ENCODE assay signal across 8 cellular contexts in genomic region chr12:103929051-103929908, GRCh38. TPM values are rescaled to one million over a fixed set of nuclear protein-coding genes. Genes with fewer than 3 reads are reported as not detected.
DNase-seq lines count a peak whose midpoint lies in the region; ATAC-seq and TF ChIP-seq lines count a peak whose summit lies in the region.

No MANE protein-coding gene starts in this region.

- ATAC-seq in gastroesophageal sphincter, result peak; percentile 80

- TF ChIP-seq POLR2A in gastroesophageal sphincter (IDR thresholded peaks at IDR 0.05) (peak; percentile 36 to 67), stomach (IDR thresholded peaks at IDR 0.05) (peak in 1 of 4 donors; percentile 34)

- H3K27me3 ChIP-seq in gastroesophageal sphincter (no peaks in the 10 kb centered on the region), neuron (ENCODE audit: insufficient read depth, low read length) (no peaks in the 10 kb centered on the region), stomach (no peaks in the 10 kb centered on the region)

- intact Hi-C loops in stomach (cut with DNase I; ENCODE audit: low total_unique reads), result no loop called here

- WGBS in gastroesophageal sphincter (ENCODE audit: low coverage in 1 of 2), 2 donors, result 0% methylated on average over 4 to 12 of the region's 44 CpGs
- WGBS in stomach, 5 donors, result 1% methylated on average over 29 to 44 of the region's 44 CpGs

- peak overlapping the region; percentile 84 for H3K4me3 Mint-ChIP-seq in activated naive CD4-positive, alpha-beta T cell treated with anti-CD3 and anti-CD28 coated beads, Interleukin-2, amount 10 ng/mL, durations not matched to agents 7 days and 5 days

- H3K36me3 Mint-ChIP-seq in activated naive CD4-positive, alpha-beta T cell treated with anti-CD3 and anti-CD28 coated beads, Interleukin-2, amount 10 ng/mL, durations not matched to agents 7 days and 5 days, result peaks cover 36% of the 10 kb centered on the region

- DNase-seq in DMS79 treated with DMSO at 0.1 percent for 48 hours (lab: John Stamatoyannopoulos, UW) (peak; percentile 95), HCEC 1CT (peak; percentile 93), NCI-H1048 (lab: John Stamatoyannopoulos, UW) (peak; percentile 77), SK-MEL-5 (ENCODE audit: low read depth, low spot score) (peak; percentile 94), stomach (peak; percentile 82)
- DNase-seq in activated naive CD4-positive, alpha-beta T cell treated with anti-CD3 and anti-CD28 coated beads, Interleukin-2, amount 10 ng/mL, durations not matched to agents 7 days and 5 days, result peak; percentile 89

- TF ChIP-seq EP300 in gastroesophageal sphincter (IDR thresholded peaks at IDR 0.05) (no peak), stomach (IDR thresholded peaks at IDR 0.05) (no peak)

- CTCF ChIA-PET in activated naive CD4-positive, alpha-beta T cell treated with anti-CD3 and anti-CD28 coated beads, Interleukin-2, amount 10 ng/mL, durations not matched to agents 7 days and 5 days (lab: Charles Lee), result interaction anchor here (1.1 to 1.4 kb wide), 2 partner anchors 52 to 358 kb away, joined by 3 read pairs; no protein-coding TSS in a partner anchor

- H3K4me1 ChIP-seq in gastroesophageal sphincter, result peaks cover 5 to 47% (median 9%) of the 10 kb centered on the region in 3 donors
- peaks cover 31% of the 10 kb centered on the region for H3K4me1 ChIP-seq in neuron (ENCODE audit: insufficient read depth, low read length)
- H3K4me1 ChIP-seq in stomach, result peaks cover 30 to 49% (median 39%) of the 10 kb centered on the region in 4 donors

- TF ChIP-seq CTCF in gastroesophageal sphincter (IDR thresholded peaks at IDR 0.05) (no peak), stomach (IDR thresholded peaks at IDR 0.05) (no peak)

- peaks cover 7% of the 10 kb centered on the region for H3K27me3 Mint-ChIP-seq in activated naive CD4-positive, alpha-beta T cell treated with anti-CD3 and anti-CD28 coated beads, Interleukin-2, amount 10 ng/mL, durations not matched to agents 7 days and 5 days

- H3K9me3 Mint-ChIP-seq in activated naive CD4-positive, alpha-beta T cell treated with anti-CD3 and anti-CD28 coated beads, Interleukin-2, amount 10 ng/mL, durations not matched to agents 7 days and 5 days, result no peaks in the 10 kb centered on the region

- peak overlapping the region; percentile 100 for H3K27ac Mint-ChIP-seq in activated naive CD4-positive, alpha-beta T cell treated with anti-CD3 and anti-CD28 coated beads, Interleukin-2, amount 10 ng/mL, durations not matched to agents 7 days and 5 days

- peaks cover 63% of the 10 kb centered on the region for H3K4me1 Mint-ChIP-seq in activated naive CD4-positive, alpha-beta T cell treated with anti-CD3 and anti-CD28 coated beads, Interleukin-2, amount 10 ng/mL, durations not matched to agents 7 days and 5 days

- in situ Hi-C loops in SK-MEL-5 (cut with HindIII; ENCODE audit: low pct_unique_long_range_greater_than_20kb, low sequenced_read_pairs), result no loop called here

- H2AFZ ChIP-seq in neuron (ENCODE audit: low read depth, low read length), result peak overlapping the region; percentile 74

- H3K27ac ChIP-seq in gastroesophageal sphincter (peak overlapping the region; percentile 81 to 94 (median 92)), stomach (peak overlapping the region; percentile 63 to 97 (median 94))

- H3K4me3 ChIP-seq in gastroesophageal sphincter, result peak overlapping the region; percentile 41 to 75
- peak overlapping the region; percentile 64 for H3K4me3 ChIP-seq in neuron (ENCODE audit: low read length)
- peak overlapping the region; percentile 64 to 88 (median 81) for H3K4me3 ChIP-seq in stomach

- peaks cover 0 to 22% of the 10 kb centered on the region in 2 donors for H3K36me3 ChIP-seq in gastroesophageal sphincter
- H3K36me3 ChIP-seq in neuron (ENCODE audit: insufficient read depth, low read length), result peaks cover 29% of the 10 kb centered on the region
- peaks cover 15 to 26% (median 20%) of the 10 kb centered on the region in 4 donors for H3K36me3 ChIP-seq in stomach

- H3K9me3 ChIP-seq in gastroesophageal sphincter, result no peaks in the 10 kb centered on the region
- H3K9me3 ChIP-seq in neuron (ENCODE audit: low read length), result no peaks in the 10 kb centered on the region
- no peaks in the 10 kb centered on the region for H3K9me3 ChIP-seq in stomach

RNA-seq across cellular contexts. Expression of gene HSP90B1, which starts 0.9 kb away (rescaled TPM):
- 982 and 1,069 TPM in 2 replicates for total RNA-seq in SK-MEL-5 (2014; rRNA removed; shearing (Covaris generic))
- polyA plus RNA-seq in SK-MEL-5 (2015; cell fraction: cytosol; rRNA removed), result 962 and 1,044 TPM in 2 replicates
- polyA plus RNA-seq in SK-MEL-5 (2015; cell fraction: nucleus; rRNA removed), result 1,147 and 1,501 TPM in 2 replicates
- 100 to 1,000 TPM; 137 to 334 (median 231) TPM for total RNA-seq in gastroesophageal sphincter
- 100 to 1,000 TPM; 301 to 515 (median 395) TPM for total RNA-seq in stomach
- polyA plus RNA-seq in stomach, result 100 to 1,000 TPM in 2 of 3 donors, 10 to 100 TPM in 1; 72.6 to 240 (median 216) TPM

RNA-seq across cellular contexts. Expression of gene TDG, which starts 36.4 kb away (rescaled TPM):
- total RNA-seq in SK-MEL-5 (2014; rRNA removed; shearing (Covaris generic)), result 28.5 and 29.0 TPM in 2 replicates
- 18.4 and 23.8 TPM in 2 replicates for polyA plus RNA-seq in SK-MEL-5 (2015; cell fraction: cytosol; rRNA removed)
- polyA plus RNA-seq in SK-MEL-5 (2015; cell fraction: nucleus; rRNA removed), result 51.8 and 67.4 TPM in 2 replicates
- total RNA-seq in gastroesophageal sphincter (10 to 100 TPM; 12.5 to 30.4 (median 21.3) TPM), stomach (10 to 100 TPM; 17.4 to 44.1 (median 19.8) TPM)
- 10 to 100 TPM in 1 of 3 donors, 1 to 10 TPM in 2; 9.2 to 10.2 (median 9.5) TPM for polyA plus RNA-seq in stomach

Comparison
In these comparisons a context has a peak if more than half of its experiments do, and no peak if none do; other contexts are left out.
1. Peak in every context shown above with its lines: DNase-seq, ATAC-seq, H3K4me3 ChIP-seq and H3K27ac ChIP-seq.